15 cellular contexts compared by ENCODE assay signal in genomic region chr22:37508431-37508963, GRCh38. TPM values are rescaled to one million over a fixed set of nuclear protein-coding genes. Genes with fewer than 3 reads are reported as not detected.
DNase-seq lines count a peak whose midpoint lies in the region; ATAC-seq, FAIRE-seq and TF ChIP-seq lines count a peak whose summit lies in the region.
"Had no signal": no experiment of that assay in that cellular context is flagged by ENCODE, and none has a peak within 500 bp of the region (broad histone marks: within the 10 kb centered on the region; RNA-seq: fewer than 3 reads in every experiment).

No MANE protein-coding gene starts in this region.

- ATAC-seq in K562 (peak; percentile 22; the same call in 1 of the 3 replicates), pancreas (no peak), HG02610 (IDR thresholded peaks at IDR 0.05; ENCODE audit: unreplicated experiment) (no peak)
- ATAC-seq: activated naive CD8-positive, alpha-beta T cell treated with anti-CD3 and anti-CD28 coated beads, Interleukin-2, amount 50 U/mL, for 24 hours had no signal

- H3K4me2 ChIP-seq in K562 (ENCODE audit: insufficient read depth, low read length) = no peak overlapping the region

- H3K9ac ChIP-seq in K562 (ENCODE audit: insufficient read depth in 1 of 2, low read depth in 2 of 2, low read length in 2 of 2) = peak overlapping the region; percentile 25 to 74; a peak in 3 of 4 replicates

- no peaks in the 10 kb centered on the region for H3K27me3 ChIP-seq in BE2C
- H3K27me3 ChIP-seq in K562 (ENCODE audit: control insufficient read depth in 2 of 2, insufficient read depth in 2 of 2, low read length in 2 of 2) = no peaks in the 10 kb centered on the region
- H3K27me3 ChIP-seq in left ventricle myocardium inferior (ENCODE audit: low read depth) = peaks cover 5% of the 10 kb centered on the region
- no peaks in the 10 kb centered on the region for H3K27me3 ChIP-seq in pancreas

- TF ChIP-seq CTCF in BE2C (IDR thresholded peaks at IDR 0.05; ENCODE audit: low read depth, low read length) (0 out of 2 replicates have a peak, but pooled peaks have one; percentile 3), K562 (IDR thresholded peaks at IDR 0.05 in 2 of 3, conservative IDR thresholded peaks at IDR 0.05 in 1 of 3; ENCODE audit: insufficient read depth in 2 of 3, low read depth in 1 of 3, low read length in 3 of 3) (no peak), left ventricle myocardium inferior (IDR thresholded peaks at IDR 0.05; ENCODE audit: borderline replicate concordance) (peak; percentile 57), pancreas (IDR thresholded peaks at IDR 0.05) (no peak)

- POLR2A ChIA-PET in K562 (lab: Yijun Ruan, JAX) = interaction anchor here (0.6 to 0.8 kb wide), 2 partner anchors 37 to 429 kb away, joined by 3 to 4 read pairs; no protein-coding TSS in a partner anchor

- H3K4me3 ChIP-seq in BE2C (ENCODE audit: low read depth, low read length) = no peak overlapping the region
- no peak overlapping the region for H3K4me3 ChIP-seq in K562
- H3K4me3 ChIP-seq in left ventricle myocardium inferior = peak overlapping the region; percentile 15
- H3K4me3 ChIP-seq in pancreas = no peak overlapping the region

- H3K36me3 ChIP-seq in BE2C (no peaks in the 10 kb centered on the region), K562 (ENCODE audit: control insufficient read depth, insufficient read depth, low read length) (peaks cover 6% of the 10 kb centered on the region; the same call in 1 of the 3 replicates), left ventricle myocardium inferior (peaks cover 23% of the 10 kb centered on the region), pancreas (peaks cover 0 to 14% (median 4%) of the 10 kb centered on the region in 3 donors)

- in situ Hi-C loops in K562 (cut with MboI) = no loop called here

- no peak for DNase-seq in BE2C
- no peak for DNase-seq in K562 (ENCODE audit: extremely low read depth in 1 of 4, low spot score in 3 of 4)
- DNase-seq in left ventricle myocardium inferior = peak; percentile 44
- peak in 2 of 6 donors; percentile 44 to 80 for DNase-seq in pancreas
- DNase-seq in NCI-H2227 treated with DMSO at 0.1 percent for 48 hours (lab: John Stamatoyannopoulos, UW) = no peak
- DNase-seq in Ammon's horn (ENCODE audit: low spot score) = no peak
- no peak for DNase-seq in HTR-8/SVneo (ENCODE audit: insufficient read length, low spot score)
- DNase-seq: activated B cell treated with CpG ODN at 0.5 μM for 24 hours; activated CD8-positive, alpha-beta memory T cell treated with anti-CD3 and anti-CD28 coated beads, Interleukin-2, amount 50 U/mL, for 48 hours; activated naive CD8-positive, alpha-beta T cell treated with anti-CD3 and anti-CD28 coated beads, Interleukin-2, amount 50 U/mL, for 24 hours; Karpas-422; NCI-H187; NK-92 treated with Interleukin-12 subunit alpha and Interleukin-12 subunit beta, amount 100 ng/mL, for 24 hours; stimulated activated CD4-positive, alpha-beta T cell treated with anti-CD3 and anti-CD28 coated beads, Interleukin-15, amount 100 ng/mL, for 24 hours had no signal

- no peaks in the 10 kb centered on the region for H3K79me2 ChIP-seq in K562 (ENCODE audit: control insufficient read depth, insufficient read depth, low read length)

- TF ChIP-seq POLR2A in K562 (conservative IDR thresholded peaks at IDR 0.05) = no peak

- H3K4me1 ChIP-seq in BE2C = peaks cover 17% of the 10 kb centered on the region
- H3K4me1 ChIP-seq in K562 (replicated peaks in 1 of 2; ENCODE audit: control insufficient read depth in 2 of 2, insufficient read depth in 2 of 2, low read length in 2 of 2) = peaks cover 21 to 32% of the 10 kb centered on the region in 2 experiments
- peaks cover 85% of the 10 kb centered on the region for H3K4me1 ChIP-seq in left ventricle myocardium inferior
- peaks cover 13 to 21% (median 16%) of the 10 kb centered on the region in 3 donors for H3K4me1 ChIP-seq in pancreas

- H3K27ac ChIP-seq in K562 (ENCODE audit: extremely low read depth, low read depth, low read length) (peak overlapping the region; percentile 36; the same call in 1 of the 3 replicates), left ventricle myocardium inferior (replicated peaks) (peak overlapping the region; percentile 90), pancreas (peak overlapping the region in 3 of 4 donors; percentile 19 to 50 (median 28))

- H4K20me1 ChIP-seq in K562 (replicated peaks; ENCODE audit: control insufficient read depth, insufficient read depth, low read length) = no peaks in the 10 kb centered on the region

- H3K9me3 ChIP-seq in BE2C (no peaks in the 10 kb centered on the region), K562 (replicated peaks; ENCODE audit: control insufficient read depth, insufficient read depth, low read depth, low read length) (no peaks in the 10 kb centered on the region), left ventricle myocardium inferior (replicated peaks) (no peaks in the 10 kb centered on the region), pancreas (no peaks in the 10 kb centered on the region)

- no peaks in the 10 kb centered on the region for H3K9me1 ChIP-seq in K562 (ENCODE audit: control insufficient read depth, insufficient read depth, low read length)

- peak overlapping the region; percentile 45; the same call in 1 of the 2 replicates for H2AFZ ChIP-seq in K562 (ENCODE audit: low read depth, low read length)

- WGBS in K562 (ENCODE audit: insufficient coverage, low coverage, missing lambda C conversion rate) = 67% methylated on average over 8 of the region's 21 CpGs
- WGBS in pancreas, 2 donors = 78 to 84% methylated on average over 21 of the region's 21 CpGs

- TF ChIP-seq EP300 in K562 (IDR thresholded peaks at IDR 0.05; ENCODE audit: low read length) = no peak

- CTCF ChIA-PET in K562 (lab: Yijun Ruan, JAX; ENCODE audit: low intra/inter-chr PET ratio) = no interaction called here

- no TSS peak for BruUV-seq in K562 (replicated peaks; lab: Mats Ljungman, UMichigan)

- no peak for FAIRE-seq in K562 (lab: Jason Lieb, UNC)
- FAIRE-seq in pancreas (lab: Jason Lieb, UNC) = no peak
- no peak for FAIRE-seq in HTR-8/SVneo (lab: Jason Lieb, UNC)

- intact Hi-C loops in K562 (cut with micrococcal nuclease) (no loop called here), left ventricle myocardium inferior (cut with micrococcal nuclease) (no loop called here), pancreas (cut with DNase I) (no loop called here)

- TF ChIP-seq RAD21 in K562 (CRISPR knock-in tag; conservative IDR thresholded peaks at IDR 0.05 in 1 of 2, IDR thresholded peaks at IDR 0.05 in 1 of 2) = no peak

RNA-seq across cellular contexts. Expression of gene CARD10, which starts 10.7 kb away (rescaled TPM):
- polyA plus RNA-seq in BE2C (2012; ENCODE audit: insufficient read depth, insufficient read length, low read depth) = 5.1 TPM
- total RNA-seq in K562 (2011; cell fraction: chromatin; rRNA removed; ENCODE audit: low replicate concordance) = 5.4 and 20.1 TPM in 2 replicates
- 9.2 and 11.7 TPM in 2 replicates for total RNA-seq in K562 (2011; cell fraction: nucleolus; rRNA removed)
- total RNA-seq in K562 (2011; cell fraction: nucleoplasm; rRNA removed) = 6.9 and 8.3 TPM in 2 replicates
- total RNA-seq in K562 (2014; rRNA removed) = 4.2 and 4.4 TPM in 2 replicates
- 0.57 and 0.84 TPM in 2 replicates for total RNA-seq in K562 (2014; rRNA removed; fragmentation: Illumina TruSeq; extraction: Trizol)
- 1.6 TPM in 2 replicates for total RNA-seq in K562 (2015; rRNA removed; fragmentation: Illumina TruSeq; extraction: Trizol)
- total RNA-seq in K562 (2021) = 4.6 and 5.8 TPM in 2 replicates
- 3.0 and 4.2 TPM in 2 replicates for polyA plus RNA-seq in K562 (2011; rRNA removed)
- polyA plus RNA-seq in K562 (2011; cell fraction: cytosol; rRNA removed) = 4.8 and 9.8 TPM in 2 replicates
- polyA plus RNA-seq in K562 (2011; cell fraction: nucleus; rRNA removed) = 14.1 and 18.7 TPM in 2 replicates
- 2.4 and 4.6 TPM in 2 replicates for polyA plus RNA-seq in K562 (2012)
- polyA plus RNA-seq in K562 (2014; fragmentation: Illumina TruSeq; extraction: Trizol) = 1.5 and 3.2 TPM in 2 replicates
- polyA plus RNA-seq in K562 (2014; fragmentation: Nextera tagmentation; extraction: Ambion mirVana) = under 1 TPM; 0.13 to 0.20 TPM
- polyA plus RNA-seq in K562 (2014; rRNA removed) = 3.6 and 5.8 TPM in 2 replicates
- 1.2 and 1.3 TPM in 2 replicates for polyA minus RNA-seq in K562 (2011; rRNA and poly(A)+ RNA removed)
- 5.9 TPM in 2 replicates for polyA minus RNA-seq in K562 (2011; cell fraction: cytosol; rRNA and poly(A)+ RNA removed)
- 4.6 and 4.7 TPM in 2 replicates for polyA minus RNA-seq in K562 (2011; cell fraction: nucleus; rRNA and poly(A)+ RNA removed)
- 9.0 TPM for total RNA-seq in left ventricle myocardium inferior
- 10 to 100 TPM in 4 of 6 donors, 1 to 10 TPM in 2; 9.9 to 20.6 (median 11.5) TPM for total RNA-seq in pancreas
- 10 to 100 TPM; 29.9 to 30.2 TPM for polyA plus RNA-seq in pancreas
- total RNA-seq: activated B cell treated with CpG ODN at 0.5 μM for 24 hours had no signal

RNA-seq across cellular contexts. Expression of gene MFNG, which starts 22.3 kb away (rescaled TPM):
- 2.3 TPM for polyA plus RNA-seq in BE2C (2012; ENCODE audit: insufficient read depth, insufficient read length, low read depth)
- total RNA-seq in K562 (2011; cell fraction: chromatin; rRNA removed; ENCODE audit: low replicate concordance) = 0.83 TPM in 1 of 2 replicates, not detected in the other
- not detected in 2 replicates for total RNA-seq in K562 (2011; cell fraction: nucleolus; rRNA removed)
- not detected in 2 replicates for total RNA-seq in K562 (2011; cell fraction: nucleoplasm; rRNA removed)
- total RNA-seq in K562 (2014; rRNA removed) = 0.53 and 0.54 TPM in 2 replicates
- 0.32 TPM in 1 of 2 replicates, not detected in the other for total RNA-seq in K562 (2014; rRNA removed; fragmentation: Illumina TruSeq; extraction: Trizol)
- 0.26 TPM in 1 of 2 replicates, not detected in the other for total RNA-seq in K562 (2015; rRNA removed; fragmentation: Illumina TruSeq; extraction: Trizol)
- 0.73 and 0.89 TPM in 2 replicates for total RNA-seq in K562 (2021)
- 0.08 and 0.38 TPM in 2 replicates for polyA plus RNA-seq in K562 (2011; rRNA removed)
- polyA plus RNA-seq in K562 (2011; cell fraction: cytosol; rRNA removed) = 0.18 and 1.2 TPM in 2 replicates
- 0.10 and 1.6 TPM in 2 replicates for polyA plus RNA-seq in K562 (2011; cell fraction: nucleus; rRNA removed)
- polyA plus RNA-seq in K562 (2012) = 0.10 and 0.86 TPM in 2 replicates
- polyA plus RNA-seq in K562 (2014; fragmentation: Illumina TruSeq; extraction: Trizol) = 0.14 and 0.16 TPM in 2 replicates
- not detected for polyA plus RNA-seq in K562 (2014; fragmentation: Nextera tagmentation; extraction: Ambion mirVana)
- 0.13 and 0.20 TPM in 2 replicates for polyA plus RNA-seq in K562 (2014; rRNA removed)
- 0.49 TPM in 1 of 2 replicates, not detected in the other for polyA minus RNA-seq in K562 (2011; rRNA and poly(A)+ RNA removed)
- not detected in 2 replicates for polyA minus RNA-seq in K562 (2011; cell fraction: cytosol; rRNA and poly(A)+ RNA removed)
- polyA minus RNA-seq in K562 (2011; cell fraction: nucleus; rRNA and poly(A)+ RNA removed) = not detected in 2 replicates
- 11.8 TPM for total RNA-seq in left ventricle myocardium inferior
- 10 to 100 TPM in 1 of 6 donors, 1 to 10 TPM in 5; 1.5 to 10.5 (median 3.4) TPM for total RNA-seq in pancreas
- 1 to 10 TPM; 5.2 to 6.5 TPM for polyA plus RNA-seq in pancreas

RNA-seq across cellular contexts. Expression of gene CDC42EP1, which starts 51.8 kb away (rescaled TPM):
- polyA plus RNA-seq in BE2C (2012; ENCODE audit: insufficient read depth, insufficient read length, low read depth) = 2.3 TPM
- total RNA-seq in K562 (2011; cell fraction: chromatin; rRNA removed; ENCODE audit: low replicate concordance) = 7.9 and 25.6 TPM in 2 replicates
- 22.5 and 24.0 TPM in 2 replicates for total RNA-seq in K562 (2011; cell fraction: nucleolus; rRNA removed)
- total RNA-seq in K562 (2011; cell fraction: nucleoplasm; rRNA removed) = 13.4 and 14.2 TPM in 2 replicates
- 29.0 and 41.6 TPM in 2 replicates for total RNA-seq in K562 (2014; rRNA removed)
- total RNA-seq in K562 (2014; rRNA removed; fragmentation: Illumina TruSeq; extraction: Trizol) = 2.7 and 3.2 TPM in 2 replicates
- 7.3 and 8.3 TPM in 2 replicates for total RNA-seq in K562 (2015; rRNA removed; fragmentation: Illumina TruSeq; extraction: Trizol)
- 62.8 and 70.2 TPM in 2 replicates for total RNA-seq in K562 (2021)
- polyA plus RNA-seq in K562 (2011; rRNA removed) = 4.0 and 13.8 TPM in 2 replicates
- polyA plus RNA-seq in K562 (2011; cell fraction: cytosol; rRNA removed) = 6.0 and 18.2 TPM in 2 replicates
- polyA plus RNA-seq in K562 (2011; cell fraction: nucleus; rRNA removed) = 9.9 and 15.1 TPM in 2 replicates
- 24.9 and 50.5 TPM in 2 replicates for polyA plus RNA-seq in K562 (2012)
- polyA plus RNA-seq in K562 (2014; fragmentation: Illumina TruSeq; extraction: Trizol) = 18.4 and 49.9 TPM in 2 replicates
- under 1 TPM; 0.67 to 0.69 TPM for polyA plus RNA-seq in K562 (2014; fragmentation: Nextera tagmentation; extraction: Ambion mirVana)
- 22.5 and 28.1 TPM in 2 replicates for polyA plus RNA-seq in K562 (2014; rRNA removed)
- polyA minus RNA-seq in K562 (2011; rRNA and poly(A)+ RNA removed) = 1.9 and 2.3 TPM in 2 replicates
- polyA minus RNA-seq in K562 (2011; cell fraction: cytosol; rRNA and poly(A)+ RNA removed) = 12.7 and 21.9 TPM in 2 replicates
- polyA minus RNA-seq in K562 (2011; cell fraction: nucleus; rRNA and poly(A)+ RNA removed) = 10.2 and 10.6 TPM in 2 replicates
- 17.7 TPM for total RNA-seq in left ventricle myocardium inferior
- 100 to 1,000 TPM in 2 of 6 donors, 10 to 100 TPM in 4; 68.8 to 139 (median 96.1) TPM for total RNA-seq in pancreas
- 10 to 100 TPM; 78.2 to 79.0 TPM for polyA plus RNA-seq in pancreas
- total RNA-seq: activated B cell treated with CpG ODN at 0.5 μM for 24 hours had no signal

Comparison
In these comparisons a context has a peak if more than half of its experiments do, and no peak if none do; other contexts are left out.
1. CTCF ChIP-seq: peak in BE2C (single experiment) and left ventricle myocardium inferior (single experiment); none in K562 (0 of 3) and pancreas (0 of 4).
2. H3K27ac ChIP-seq: peak in every context shown above with its lines; median percentile 90 in left ventricle myocardium inferior; 36 in K562; 28 in pancreas.